Comparison of ENCODE assay signal across 31 cellular contexts in the genomic region with DNA sequence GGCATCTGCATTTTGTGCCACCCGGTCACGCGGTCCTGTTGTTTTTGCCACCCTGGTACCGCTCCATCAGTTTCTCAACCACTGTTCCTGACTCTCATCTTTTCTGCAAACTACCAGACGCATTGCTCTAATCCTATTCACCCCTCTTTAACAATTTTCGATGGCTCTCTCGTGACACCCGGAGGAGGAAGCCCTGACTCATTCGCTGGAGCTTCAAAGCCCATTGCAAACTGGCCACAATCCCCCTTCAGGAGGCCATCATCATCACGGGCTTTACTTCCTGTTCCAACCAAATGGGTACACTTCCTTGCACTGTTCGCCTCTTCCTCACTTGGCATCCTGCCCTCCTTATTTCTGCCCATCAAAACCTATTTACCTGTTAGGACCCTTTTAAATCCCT.
DNase-seq lines count a peak whose midpoint lies in the region; ATAC-seq, FAIRE-seq and TF ChIP-seq lines count a peak whose summit lies in the region.
"Had no signal": no experiment of that assay in that cellular context is flagged by ENCODE, and none has a peak within 500 bp of the region (broad histone marks: within the 10 kb centered on the region; RNA-seq: fewer than 3 reads in every experiment).

No MANE protein-coding gene starts in this region.

- CTCF ChIA-PET in activated CD8-positive, alpha-beta T cell treated with anti-CD3 and anti-CD28 coated beads, Interleukin-2, amount 10 ng/mL, durations not matched to agents 7 days and 5 days (lab: Charles Lee), result interaction anchor here (1.2 to 4.3 kb wide), 3 partner anchors 8 to 265 kb away, joined by 3 to 41 read pairs (median 10); no protein-coding TSS in a partner anchor

- no peaks in the 10 kb centered on the region for H3K36me3 Mint-ChIP-seq in activated CD8-positive, alpha-beta T cell treated with anti-CD3 and anti-CD28 coated beads, Interleukin-2, amount 10 ng/mL, durations not matched to agents 7 days and 5 days (ENCODE audit: low read depth)
- H3K36me3 Mint-ChIP-seq: activated naive CD4-positive, alpha-beta T cell treated with anti-CD3 and anti-CD28 coated beads, Interleukin-2, amount 50 U/mL, for 24 hours; CD4-positive, alpha-beta memory T cell had no signal

- H3K27me3 Mint-ChIP-seq in activated CD8-positive, alpha-beta T cell treated with anti-CD3 and anti-CD28 coated beads, Interleukin-2, amount 10 ng/mL, durations not matched to agents 7 days and 5 days (ENCODE audit: low read depth), result peaks cover 10% of the 10 kb centered on the region
- H3K27me3 Mint-ChIP-seq: activated naive CD4-positive, alpha-beta T cell treated with anti-CD3 and anti-CD28 coated beads, Interleukin-2, amount 50 U/mL, for 24 hours had no signal

- H3K4me1 ChIP-seq in kidney (ENCODE audit: control insufficient read depth in 1 of 2, insufficient read depth in 1 of 2, low read depth in 1 of 2, low read length in 2 of 2), result peaks cover 0 to 2% of the 10 kb centered on the region in 2 donors
- H3K4me1 ChIP-seq: pancreas had no signal

- H3K4me1 Mint-ChIP-seq in activated CD8-positive, alpha-beta T cell treated with anti-CD3 and anti-CD28 coated beads, Interleukin-2, amount 10 ng/mL, durations not matched to agents 7 days and 5 days (ENCODE audit: low read depth), result peaks cover 10% of the 10 kb centered on the region

- FAIRE-seq in urothelium cell line (lab: Jason Lieb, UNC), result peak; percentile 88
- no peak for FAIRE-seq in kidney (lab: Jason Lieb, UNC)
- FAIRE-seq: GM12891, HepG2, pancreas had no signal

- DNase-seq in NCI-H748 (lab: John Stamatoyannopoulos, UW; ENCODE audit: unreplicated experiment), result peak; percentile 31
- DNase-seq in NCI-H748 treated with DMSO at 0.1 percent for 48 hours (lab: John Stamatoyannopoulos, UW), result no peak
- peak; percentile 51 for DNase-seq in MV-4-11 (lab: John Stamatoyannopoulos, UW)
- DNase-seq in activated CD8-positive, alpha-beta T cell treated with anti-CD3 and anti-CD28 coated beads, Interleukin-2, amount 10 ng/mL, durations not matched to agents 7 days and 5 days, result peak; percentile 24
- peak; percentile 39 for DNase-seq in urothelium cell line (ENCODE audit: low spot score)
- DNase-seq in HK-2 (ENCODE audit: unreplicated experiment), result no peak
- DNase-seq in kidney, result no peak
- DNase-seq: 8988T; activated CD4-positive, alpha-beta T cell treated with anti-CD3 and anti-CD28 coated beads, Interleukin-2, amount 50 U/mL, for 48 hours; activated CD4-positive, CD25-positive, alpha-beta regulatory T cell treated with anti-CD3 and anti-CD28 coated beads, Interleukin-2, amount 50 U/mL, for 72 hours; activated CD8-positive, alpha-beta memory T cell treated with anti-CD3 and anti-CD28 coated beads, Interleukin-2, amount 50 U/mL, for 48 hours; AML-193; CD4-positive, alpha-beta memory T cell; DMS 273 treated with DMSO at 0.1 percent for 48 hours; effector CD8-positive, alpha-beta T cell; H9; left lung; mesenchymal stem cell; NCI-H146; NCI-H2107; NCI-H446; pancreas; stimulated activated naive CD4-positive, alpha-beta T cell treated with Interleukin-2 at 50 U/mL for 16 hours; upper lobe of left lung had no signal

- POLR2A ChIA-PET in activated CD8-positive, alpha-beta T cell treated with anti-CD3 and anti-CD28 coated beads, Interleukin-2, amount 10 ng/mL, durations not matched to agents 7 days and 5 days (lab: Charles Lee), result no interaction called here

- H3K9me3 ChIP-seq in kidney (ENCODE audit: control insufficient read depth in 1 of 2, low read length in 2 of 2), result no peaks in the 10 kb centered on the region
- H3K9me3 ChIP-seq: left lung, pancreas, suprapubic skin, upper lobe of left lung had no signal

- no peak overlapping the region for H3K4me3 ChIP-seq in kidney (ENCODE audit: low read length in 2 of 2)
- H3K4me3 ChIP-seq: left lung, pancreas, SK-N-MC, skin epidermis, suprapubic skin, upper lobe of left lung had no signal

- no peak for ATAC-seq in activated CD8-positive, alpha-beta T cell treated with anti-CD3 and anti-CD28 coated beads, Interleukin-2, amount 10 ng/mL, durations not matched to agents 7 days and 5 days
- no peak for ATAC-seq in GM19035 (IDR thresholded peaks at IDR 0.05; ENCODE audit: unreplicated experiment)
- ATAC-seq: HepG2, left lung, pancreas had no signal

- no peak overlapping the region for H3K9ac ChIP-seq in kidney (ENCODE audit: low read length in 2 of 2)

- H3K27ac ChIP-seq in kidney (ENCODE audit: low read depth in 2 of 2, low read length in 2 of 2), result no peak overlapping the region
- H3K27ac ChIP-seq: left lung, pancreas, SK-N-MC, skin epidermis, suprapubic skin, upper lobe of left lung had no signal

- H3K36me3 ChIP-seq in kidney (ENCODE audit: control insufficient read depth in 1 of 2, insufficient read depth in 2 of 2, low read length in 2 of 2), result no peaks in the 10 kb centered on the region
- H3K36me3 ChIP-seq: left lung, pancreas, suprapubic skin, upper lobe of left lung had no signal

- H3K27ac Mint-ChIP-seq in activated CD8-positive, alpha-beta T cell treated with anti-CD3 and anti-CD28 coated beads, Interleukin-2, amount 10 ng/mL, durations not matched to agents 7 days and 5 days, result no peak overlapping the region
- H3K27ac Mint-ChIP-seq: activated naive CD4-positive, alpha-beta T cell treated with anti-CD3 and anti-CD28 coated beads, Interleukin-2, amount 50 U/mL, for 24 hours; H9 had no signal

- intact Hi-C loops in kidney (cut with DNase I), result no loop called here

- no peak for TF ChIP-seq CTCF in kidney (IDR thresholded peaks at IDR 0.05; ENCODE audit: borderline replicate concordance, extremely low read depth, insufficient read depth)

- no peaks in the 10 kb centered on the region for H3K9me3 Mint-ChIP-seq in activated CD8-positive, alpha-beta T cell treated with anti-CD3 and anti-CD28 coated beads, Interleukin-2, amount 10 ng/mL, durations not matched to agents 7 days and 5 days (ENCODE audit: insufficient read depth)
- H3K9me3 Mint-ChIP-seq: activated naive CD4-positive, alpha-beta T cell treated with anti-CD3 and anti-CD28 coated beads, Interleukin-2, amount 50 U/mL, for 24 hours; CD4-positive, alpha-beta memory T cell had no signal

- no peak overlapping the region for H3K4me3 Mint-ChIP-seq in activated CD8-positive, alpha-beta T cell treated with anti-CD3 and anti-CD28 coated beads, Interleukin-2, amount 10 ng/mL, durations not matched to agents 7 days and 5 days
- H3K4me3 Mint-ChIP-seq: activated naive CD4-positive, alpha-beta T cell treated with anti-CD3 and anti-CD28 coated beads, Interleukin-2, amount 50 U/mL, for 24 hours; CD4-positive, alpha-beta memory T cell; H9 had no signal

Comparison
In these comparisons a context has a peak if more than half of its experiments do, and no peak if none do; other contexts are left out.
1. DNase-seq: peak in NCI-H748 (single experiment), MV-4-11 (single experiment), activated CD8-positive, alpha-beta T cell treated with anti-CD3 and anti-CD28 coated beads, Interleukin-2, amount 10 ng/mL, durations not matched to agents 7 days and 5 days (single experiment) and urothelium cell line (single experiment); none in NCI-H748 treated with DMSO at 0.1 percent for 48 hours (single experiment), HK-2 (single experiment) and kidney (single experiment).